Comparison of ENCODE assay signal across 9 cellular contexts in the genomic region with DNA sequence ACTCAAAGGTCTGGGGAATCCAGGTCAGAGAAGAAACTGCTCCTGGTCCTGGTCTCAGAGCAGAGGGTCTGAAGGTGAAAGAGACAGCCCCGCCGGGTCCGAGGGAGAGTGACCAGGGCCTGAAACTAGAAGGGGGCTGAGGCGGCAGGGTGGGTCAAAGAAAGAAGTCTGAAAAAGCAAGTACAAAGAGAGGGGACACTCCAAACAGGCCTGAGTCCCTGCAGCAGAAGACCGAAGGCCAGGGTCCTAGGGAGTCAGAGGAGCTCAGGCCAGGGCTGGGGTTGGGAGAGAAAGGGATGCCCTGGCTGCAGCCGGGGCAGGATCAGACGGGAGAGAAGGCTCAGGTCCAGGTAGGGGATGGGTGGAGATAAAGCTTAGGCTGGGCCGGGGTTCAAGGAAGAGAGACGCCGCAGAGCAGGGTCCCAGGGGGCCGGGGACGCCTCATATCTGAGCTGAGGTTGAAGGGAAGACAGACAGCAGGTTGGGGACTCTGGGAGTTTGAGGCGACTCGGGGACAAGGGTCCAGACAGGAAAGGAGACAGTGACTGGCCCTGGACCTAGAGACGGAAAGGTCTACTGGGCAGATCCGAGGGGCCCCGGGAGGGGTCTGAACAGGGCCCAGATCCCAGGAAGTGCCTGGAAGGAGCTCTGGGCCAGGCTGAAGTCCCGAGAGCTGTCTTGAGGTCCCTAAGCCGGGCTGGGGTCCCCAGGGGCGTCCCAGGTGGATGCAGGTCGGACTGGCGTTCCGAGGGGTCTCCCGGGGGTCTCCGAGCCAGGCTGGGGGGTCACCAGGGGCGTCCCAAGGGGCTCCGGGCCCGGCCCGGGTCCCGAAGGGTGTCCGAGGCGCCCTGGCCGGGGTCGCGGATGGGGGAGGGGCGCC. TPM values are rescaled to one million over a fixed set of nuclear protein-coding genes. Genes with fewer than 3 reads are reported as not detected.
DNase-seq lines count a peak whose midpoint lies in the region; TF ChIP-seq lines count a peak whose summit lies in the region.
"Had no signal": no experiment of that assay in that cellular context is flagged by ENCODE, and none has a peak within 500 bp of the region (broad histone marks: within the 10 kb centered on the region; RNA-seq: fewer than 3 reads in every experiment).

No MANE protein-coding gene starts in this region.

- DNase-seq in GM06990 (ENCODE audit: extremely low read depth, insufficient read length) (no peak), MG63 (no peak), breast epithelium (ENCODE audit: low spot score in 2 of 2) (no peak), NCI-H1694 treated with DMSO at 0.1 percent for 48 hours (lab: John Stamatoyannopoulos, UW) (no peak), NCI-H345 treated with DMSO at 0.1 percent for 48 hours (lab: John Stamatoyannopoulos, UW; ENCODE audit: unreplicated experiment) (no peak), foreskin melanocyte (no peak), glomerular visceral epithelial cell (ENCODE audit: extremely low spot score) (no peak)

- H3K27ac ChIP-seq in breast epithelium = peak overlapping the region; percentile 81 to 93

- TF ChIP-seq POLR2A in breast epithelium (IDR thresholded peaks at IDR 0.05) = no peak

- H3K4me3 ChIP-seq in GM06990 (replicated peaks; ENCODE audit: low read depth, low read length) = peak overlapping the region; percentile 78
- H3K4me3 ChIP-seq in MG63 = peak overlapping the region; percentile 66
- peak overlapping the region; percentile 78 to 98 (median 90) for H3K4me3 ChIP-seq in breast epithelium
- peak overlapping the region; percentile 51 for H3K4me3 ChIP-seq in mononuclear cell (ENCODE audit: low read length)

- H3K4me1 ChIP-seq in breast epithelium = peaks cover 22 to 30% of the 10 kb centered on the region in 2 donors
- H3K4me1 ChIP-seq in mononuclear cell (ENCODE audit: insufficient read depth, low read length) = peaks cover 58% of the 10 kb centered on the region

- TF ChIP-seq CTCF in GM06990 (IDR thresholded peaks at IDR 0.05; ENCODE audit: insufficient read depth, low read length, poor library complexity, severe bottlenecking) (no peak), breast epithelium (IDR thresholded peaks at IDR 0.05) (no peak)

- intact Hi-C loops in breast epithelium (cut with DNase I; ENCODE audit: low total_unique reads) = no loop called here

- H3K9me3 ChIP-seq in MG63 = no peaks in the 10 kb centered on the region
- no peaks in the 10 kb centered on the region for H3K9me3 ChIP-seq in breast epithelium
- H3K9me3 ChIP-seq in mononuclear cell (ENCODE audit: low read depth, low read length) = no peaks in the 10 kb centered on the region

- H3K27me3 ChIP-seq in GM06990 (replicated peaks; ENCODE audit: control insufficient read depth, insufficient read depth, low read length) (no peaks in the 10 kb centered on the region), MG63 (no peaks in the 10 kb centered on the region), breast epithelium (no peaks in the 10 kb centered on the region), mononuclear cell (ENCODE audit: insufficient read depth, low read length) (no peaks in the 10 kb centered on the region)

- H3K36me3 ChIP-seq in GM06990 (ENCODE audit: control insufficient read depth, insufficient read depth, low read length) (peaks cover 5% of the 10 kb centered on the region), MG63 (no peaks in the 10 kb centered on the region; the same call in 1 of the 2 replicates), breast epithelium (no peaks in the 10 kb centered on the region)

RNA-seq across cellular contexts. Expression of gene MLLT1, which starts 0.8 kb away (rescaled TPM):
- 3.0 and 6.5 TPM in 2 replicates for total RNA-seq in MG63 (2014; rRNA removed; shearing (Covaris generic); ENCODE audit: low replicate concordance)
- total RNA-seq in breast epithelium (10 to 100 TPM; 13.6 to 16.4 (median 13.8) TPM), mononuclear cell (4.4 TPM)

RNA-seq across cellular contexts. Expression of gene ACER1, which starts 54.4 kb away (rescaled TPM):
- total RNA-seq in MG63 (2014; rRNA removed; shearing (Covaris generic); ENCODE audit: low replicate concordance) = not detected in 2 replicates
- under 1 TPM in 1 of 3 donors, not detected in 2; 0.33 TPM for total RNA-seq in breast epithelium
- total RNA-seq in mononuclear cell = 0.42 TPM
- total RNA-seq: M059J had no signal
